ENCODE assay signal across 21 cellular contexts in genomic region chr4:104465201-104465600, GRCh38. TPM values are rescaled to one million over a fixed set of nuclear protein-coding genes. Genes with fewer than 3 reads are reported as not detected.
"Had no signal": no experiment of that assay in that cellular context is flagged by ENCODE, and none has a peak within 500 bp of the region (broad histone marks: within the 10 kb centered on the region; RNA-seq: fewer than 3 reads in every experiment).

No MANE protein-coding gene starts in this region.

- ATAC-seq: activated CD8-positive, alpha-beta T cell treated with anti-CD3 and anti-CD28 coated beads for 36 hours; left ventricle myocardium superior; natural killer cell had no signal

- H3K36me3 ChIP-seq: ascending aorta, breast epithelium, esophagus squamous epithelium, neutrophil, pancreas, suprapubic skin had no signal

- DNase-seq: activated CD4-positive, alpha-beta T cell treated with anti-CD3 and anti-CD28 coated beads, Interleukin-2, amount 10 ng/mL, durations not matched to agents 24 days and 14 days; activated CD8-positive, alpha-beta T cell treated with anti-CD3 and anti-CD28 coated beads for 36 hours; activated naive CD4-positive, alpha-beta T cell treated with Interleukin-2 at 50 U/mL for 16 hours; activated T-cell treated with anti-CD3 and anti-CD28 coated beads, Interleukin-2, amount 50 U/mL, for 1 hour; effector memory CD4-positive, alpha-beta T cell; esophagus squamous epithelium; head of caudate nucleus; left ventricle myocardium superior; mesenchymal stem cell; natural killer cell; pancreas; retina; stimulated activated CD4-positive, alpha-beta T cell treated with anti-CD3 and anti-CD28 coated beads, Interleukin-15, amount 100 ng/mL, for 24 hours; stimulated activated CD4-positive, alpha-beta T cell treated with anti-CD3 and anti-CD28 coated beads, Interleukin-2, amount 100 ng/mL, for 48 hours had no signal

- H3K27ac ChIP-seq: ascending aorta, breast epithelium, esophagus squamous epithelium, neutrophil, pancreas, skin epidermis, suprapubic skin had no signal

- H3K4me1 ChIP-seq: ascending aorta, breast epithelium, esophagus squamous epithelium, pancreas, suprapubic skin had no signal

- H3K9me3 ChIP-seq: ascending aorta, breast epithelium, esophagus squamous epithelium, neutrophil, pancreas, suprapubic skin had no signal

- H3K4me3 ChIP-seq: ascending aorta, breast epithelium, esophagus squamous epithelium, pancreas, skin epidermis, suprapubic skin had no signal

- H3K27me3 ChIP-seq: ascending aorta, breast epithelium, esophagus squamous epithelium, neutrophil, pancreas, suprapubic skin had no signal

RNA-seq across cellular contexts. Expression of gene CXXC4, which starts 29.5 kb away (rescaled TPM):
- total RNA-seq: activated CD4-positive, alpha-beta T cell treated with anti-CD3 and anti-CD28 coated beads, Interleukin-2, amount 10 ng/mL, durations not matched to agents 24 days and 14 days; activated CD8-positive, alpha-beta T cell treated with anti-CD3 and anti-CD28 coated beads for 36 hours; activated T-helper 2 cell treated with anti-CD3 and anti-CD28 coated beads, Interferon-gamma antibody, Interleukin-2, Interleukin-4, amounts not matched to agents 10 μg/mL and 5 μg/mL and 100 μg/mL, durations not matched to agents 14 hours and 24 hours and 36 hours; ascending aorta; T-helper 1 cell treated with Interleukin-12 subunit alpha and Interleukin-12 subunit beta and Interleukin-4 antibody, amounts not matched to agents 30 ng/mL and 1 ng/mL, for 36 hours had no signal
